ENCODE assay signal across 15 cellular contexts in genomic region chr10:79153753-79154152, GRCh38.
A peak's percentile ranks its signal among the peaks of the same experiment; 100 is the strongest.
DNase-seq lines count a peak whose midpoint lies in the region; ATAC-seq and TF ChIP-seq lines count a peak whose summit lies in the region.
"Had no signal": no experiment of that assay in that cellular context is flagged by ENCODE, and none has a peak within 500 bp of the region (broad histone marks: within the 10 kb centered on the region; RNA-seq: fewer than 3 reads in every experiment).

No MANE protein-coding gene starts in this region.

- WGBS in psoas muscle, 3 donors: 16 to 35% (median 18%) methylated on average over 10 of the region's 10 CpGs

- peaks cover 100% of the 10 kb centered on the region for H3K4me1 ChIP-seq in left ventricle myocardium inferior
- peaks cover 97% of the 10 kb centered on the region for H3K4me1 ChIP-seq in psoas muscle

- no peaks in the 10 kb centered on the region for H3K27me3 ChIP-seq in left ventricle myocardium inferior (ENCODE audit: low read depth)
- no peaks in the 10 kb centered on the region for H3K27me3 ChIP-seq in psoas muscle (ENCODE audit: insufficient read depth in 3 of 3, low read length in 2 of 3)

- TF ChIP-seq CTCF in left ventricle myocardium inferior (IDR thresholded peaks at IDR 0.05; ENCODE audit: borderline replicate concordance): peak; percentile 34
- TF ChIP-seq CTCF in psoas muscle (IDR thresholded peaks at IDR 0.05): no peak

- peak; percentile 87 for DNase-seq in Right ventricle myocardium inferior (ENCODE audit: missing footprints)
- no peak for DNase-seq in cardiac septum (ENCODE audit: low spot score)
- DNase-seq in left ventricle myocardium inferior: peak; percentile 87
- DNase-seq in psoas muscle: peak; percentile 90 to 95
- DNase-seq in SIG-M5 (lab: John Stamatoyannopoulos, UW): no peak
- DNase-seq in NCI-H1048 (lab: John Stamatoyannopoulos, UW): no peak
- DNase-seq: activated T-cell treated with anti-CD3 and anti-CD28 coated beads, Interleukin-2, amount 50 U/mL, for 48 hours; naive B cell; NCI-H187 treated with DMSO at 0.1 percent for 48 hours; NK-92 treated with Interleukin-12 subunit alpha and Interleukin-12 subunit beta, amount 100 ng/mL, for 24 hours; stimulated activated CD4-positive, alpha-beta T cell treated with anti-CD3 and anti-CD28 coated beads, Interleukin-1b, Interleukin-23, amount 100 ng/mL, for 48 hours; stimulated activated naive CD4-positive, alpha-beta T cell treated with Interleukin-2 at 50 U/mL for 16 hours; SW 1271 had no signal

- intact Hi-C loops in Right ventricle myocardium inferior (cut with DNase I) (loop anchor here (2.0 to 5.0 kb wide), 4 partner anchors 39 to 227 kb away; no protein-coding TSS in a partner anchor), cardiac septum (cut with DNase I) (loop anchor here (2.0 to 5.0 kb wide), 2 partner anchors 15 to 181 kb away; no protein-coding TSS in a partner anchor), left ventricle myocardium inferior (cut with micrococcal nuclease) (no loop called here), psoas muscle (cut with DNase I) (no loop called here)

- H3K4me3 ChIP-seq in left ventricle myocardium inferior: no peak overlapping the region
- no peak overlapping the region for H3K4me3 ChIP-seq in psoas muscle

- ATAC-seq in Right ventricle myocardium inferior (peak; percentile 13), psoas muscle (peak; percentile 51 to 67 (median 62)), HG02938 (IDR thresholded peaks at IDR 0.05; ENCODE audit: unreplicated experiment) (no peak), HG03159 (IDR thresholded peaks at IDR 0.05; ENCODE audit: unreplicated experiment) (no peak)

- H3K9me3 ChIP-seq in left ventricle myocardium inferior (replicated peaks) (no peaks in the 10 kb centered on the region), psoas muscle (no peaks in the 10 kb centered on the region)

- H3K36me3 ChIP-seq in left ventricle myocardium inferior: no peaks in the 10 kb centered on the region
- no peaks in the 10 kb centered on the region for H3K36me3 ChIP-seq in psoas muscle (ENCODE audit: insufficient read depth in 1 of 2, low read depth in 1 of 2)

- H3K27ac ChIP-seq in left ventricle myocardium inferior (replicated peaks): peak overlapping the region; percentile 99
- peak overlapping the region; percentile 75 for H3K27ac ChIP-seq in psoas muscle

Comparison
In these comparisons a context has a peak if more than half of its experiments do, and no peak if none do; other contexts are left out.
1. DNase-seq: peak in Right ventricle myocardium inferior (single experiment), left ventricle myocardium inferior (single experiment) and psoas muscle (2 of 2); none in cardiac septum (single experiment), SIG-M5 (single experiment) and NCI-H1048 (single experiment).
2. intact Hi-C loops: an anchor here in Right ventricle myocardium inferior (2.0 to 5.0 kb wide) and cardiac septum (2.0 to 5.0 kb wide); none called in left ventricle myocardium inferior and psoas muscle.
3. ATAC-seq: peak in Right ventricle myocardium inferior (single experiment) and psoas muscle (4 of 4); none in HG02938 (single experiment) and HG03159 (single experiment).